ENCODE assay signal across 23 cellular contexts in the genomic region with DNA sequence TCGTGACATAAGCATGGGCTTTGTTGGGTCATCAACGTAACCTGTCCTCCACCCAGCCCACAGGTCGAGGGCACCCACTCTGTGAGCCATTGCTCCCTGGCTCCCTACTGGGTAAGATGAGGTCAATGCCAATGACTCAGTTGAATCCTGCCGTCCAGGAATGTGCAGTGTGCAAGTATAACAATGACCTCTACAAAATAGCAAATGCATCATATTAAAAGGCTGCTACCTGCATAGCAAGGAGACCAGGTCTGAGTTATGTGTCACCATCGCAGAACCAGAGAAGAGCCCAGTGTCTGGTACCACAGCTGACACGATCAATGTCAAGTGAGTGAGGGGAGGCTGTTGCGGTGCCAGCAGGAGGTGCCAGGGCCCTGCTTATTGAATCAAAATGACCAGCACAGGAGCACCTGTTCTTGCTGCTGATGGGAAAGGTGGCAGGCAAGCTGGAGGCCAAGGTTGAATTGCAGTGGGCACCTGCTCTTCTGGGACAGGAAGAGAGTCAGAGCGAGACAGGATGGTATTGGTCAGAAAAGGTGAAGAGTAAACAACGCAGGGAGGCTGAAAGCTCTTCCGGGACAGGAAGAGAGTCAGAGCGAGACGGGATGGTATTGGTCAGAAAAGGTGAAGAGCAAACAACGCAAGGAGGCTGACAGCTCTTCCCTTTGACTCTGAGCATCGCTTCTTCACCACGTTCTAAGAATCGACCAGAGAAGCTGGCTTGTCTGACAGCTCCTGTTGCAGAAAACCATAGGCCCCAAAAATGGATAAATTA.
"Had no signal": no experiment of that assay in that cellular context is flagged by ENCODE, and none has a peak within 500 bp of the region (broad histone marks: within the 10 kb centered on the region; RNA-seq: fewer than 3 reads in every experiment).

No MANE protein-coding gene starts in this region.

- H3K4me3 Mint-ChIP-seq: activated naive CD4-positive, alpha-beta T cell treated with anti-CD3 and anti-CD28 coated beads for 36 hours; activated naive CD8-positive, alpha-beta T cell treated with anti-CD3 and anti-CD28 coated beads for 36 hours; brain; naive thymus-derived CD8-positive, alpha-beta T cell; neural crest cell had no signal

- H3K9me3 ChIP-seq: adrenal gland, esophagus squamous epithelium, testis, transverse colon had no signal

- H3K36me3 ChIP-seq: adrenal gland, esophagus squamous epithelium, transverse colon had no signal

- H3K27ac Mint-ChIP-seq: activated naive CD4-positive, alpha-beta T cell treated with anti-CD3 and anti-CD28 coated beads for 36 hours; activated naive CD8-positive, alpha-beta T cell treated with anti-CD3 and anti-CD28 coated beads for 36 hours; brain; naive thymus-derived CD8-positive, alpha-beta T cell had no signal

- H3K27me3 Mint-ChIP-seq: activated naive CD8-positive, alpha-beta T cell treated with anti-CD3 and anti-CD28 coated beads for 36 hours had no signal

- H3K4me1 ChIP-seq: adrenal gland, esophagus squamous epithelium, testis, transverse colon had no signal

- H3K27me3 ChIP-seq: adrenal gland, esophagus squamous epithelium, hepatocyte, testis, transverse colon had no signal

- H3K36me3 Mint-ChIP-seq: activated naive CD8-positive, alpha-beta T cell treated with anti-CD3 and anti-CD28 coated beads for 36 hours; brain; naive thymus-derived CD8-positive, alpha-beta T cell had no signal

- H3K4me3 ChIP-seq: adrenal gland, esophagus squamous epithelium, hepatocyte, testis, transverse colon had no signal

- ATAC-seq: left colon; naive thymus-derived CD8-positive, alpha-beta T cell; right cardiac atrium; stimulated activated naive CD8-positive, alpha-beta T cell treated with anti-CD3 and anti-CD28 coated beads, Interleukin-15, Interleukin-2, amounts not matched to agents 100 U/mL and 50 U/mL, for 24 hours had no signal

- DNase-seq: activated CD4-positive, alpha-beta T cell treated with anti-CD3 and anti-CD28 coated beads for 4 hours; activated CD4-positive, alpha-beta T cell treated with anti-CD3 and anti-CD28 coated beads, Interleukin-2, amount 50 U/mL, for 4 hours; activated effector memory CD4-positive, alpha-beta T cell treated with anti-CD3 and anti-CD28 coated beads, Interleukin-2, amount 50 U/mL, for 16 hours; activated naive CD4-positive, alpha-beta T cell treated with anti-CD3 and anti-CD28 coated beads for 36 hours; activated naive CD8-positive, alpha-beta T cell treated with anti-CD3 and anti-CD28 coated beads for 36 hours; adrenal gland; aorta; cortex of kidney; esophagus squamous epithelium; left colon; midbrain; naive thymus-derived CD8-positive, alpha-beta T cell; occipital lobe; posterior cingulate gyrus; right cardiac atrium; stimulated activated naive CD8-positive, alpha-beta T cell treated with anti-CD3 and anti-CD28 coated beads, Interleukin-15, Interleukin-2, amounts not matched to agents 100 U/mL and 50 U/mL, for 24 hours; T-helper 1 cell; testis; transverse colon had no signal

- H3K4me1 Mint-ChIP-seq: activated naive CD8-positive, alpha-beta T cell treated with anti-CD3 and anti-CD28 coated beads for 36 hours; brain; naive thymus-derived CD8-positive, alpha-beta T cell had no signal

- H3K9me3 Mint-ChIP-seq: activated naive CD4-positive, alpha-beta T cell treated with anti-CD3 and anti-CD28 coated beads for 36 hours; activated naive CD8-positive, alpha-beta T cell treated with anti-CD3 and anti-CD28 coated beads for 36 hours had no signal

- H3K27ac ChIP-seq: adrenal gland, esophagus squamous epithelium, hepatocyte, testis, transverse colon, VCaP had no signal
